ENCODE assay signal across 8 cellular contexts in genomic region chr1:112390775-112391602, GRCh38. TPM values are rescaled to one million over a fixed set of nuclear protein-coding genes. Genes with fewer than 3 reads are reported as not detected.
DNase-seq lines count a peak whose midpoint lies in the region; ATAC-seq, FAIRE-seq and TF ChIP-seq lines count a peak whose summit lies in the region.

No MANE protein-coding gene starts in this region.

- DNase-seq in NCI-H345 treated with DMSO at 0.1 percent for 48 hours (lab: John Stamatoyannopoulos, UW; ENCODE audit: unreplicated experiment), result peak; percentile 94
- peak; percentile 60 for DNase-seq in activated CD4-positive, CD25-positive, alpha-beta regulatory T cell treated with anti-CD3 and anti-CD28 coated beads, Interleukin-2, amount 50 U/mL, for 16 hours (ENCODE audit: low read depth, low spot score)
- peak; percentile 94 for DNase-seq in cerebellar cortex (ENCODE audit: low spot score)
- DNase-seq in kidney, result peak; percentile 92
- DNase-seq in stimulated activated CD4-positive, alpha-beta T cell treated with anti-CD3 and anti-CD28 coated beads, Interleukin-15, amount 100 ng/mL, for 1 hour (ENCODE audit: low read depth in 1 of 2, low spot score in 1 of 2), result peak; percentile 50 to 57

- peak overlapping the region in 1 of 2 donors; percentile 63 for H3K27ac ChIP-seq in kidney (ENCODE audit: low read depth in 2 of 2, low read length in 2 of 2)

- peak overlapping the region; percentile 49 to 76 for H3K9ac ChIP-seq in kidney (ENCODE audit: low read length in 2 of 2)

- H3K4me3 ChIP-seq in kidney (ENCODE audit: low read length in 2 of 2), result peak overlapping the region; percentile 63 to 77

- intact Hi-C loops in kidney (cut with DNase I), result no loop called here

- TF ChIP-seq CTCF in kidney (IDR thresholded peaks at IDR 0.05; ENCODE audit: borderline replicate concordance, extremely low read depth, insufficient read depth), result peak; percentile 92

- H3K4me1 ChIP-seq in kidney (ENCODE audit: control insufficient read depth in 1 of 2, insufficient read depth in 1 of 2, low read depth in 1 of 2, low read length in 2 of 2), result peaks cover 0 to 20% of the 10 kb centered on the region in 2 donors

- no peaks in the 10 kb centered on the region for H3K36me3 ChIP-seq in kidney (ENCODE audit: control insufficient read depth in 1 of 2, insufficient read depth in 2 of 2, low read length in 2 of 2)

- FAIRE-seq in A204.1 (lab: Jason Lieb, UNC) (peak; percentile 95), kidney (lab: Jason Lieb, UNC) (no peak)

- peak; percentile 46 for ATAC-seq in GM18858 (IDR thresholded peaks at IDR 0.05; ENCODE audit: unreplicated experiment)
- peak; percentile 54 for ATAC-seq in HG03280 (IDR thresholded peaks at IDR 0.05; ENCODE audit: unreplicated experiment)

- no peaks in the 10 kb centered on the region for H3K9me3 ChIP-seq in kidney (ENCODE audit: control insufficient read depth in 1 of 2, low read length in 2 of 2)

RNA-seq across cellular contexts. Expression of gene CTTNBP2NL, which starts 5.0 kb away (rescaled TPM):
- total RNA-seq in kidney, result 65.4 TPM
- polyA plus RNA-seq in kidney (ENCODE audit: insufficient read depth, low read depth, low replicate concordance), result 6.7 TPM
